In genomic region chr2:189770590-189771322, GRCh38 we compare ENCODE assay signal across 31 cellular contexts.
"Had no signal": no experiment of that assay in that cellular context is flagged by ENCODE, and none has a peak within 500 bp of the region (broad histone marks: within the 10 kb centered on the region; RNA-seq: fewer than 3 reads in every experiment).

No MANE protein-coding gene starts in this region.

- H3K4me1 Mint-ChIP-seq: activated CD4-positive, alpha-beta T cell treated with anti-CD3 and anti-CD28 coated beads for 36 hours; activated CD4-positive, alpha-beta T cell treated with anti-CD3 and anti-CD28 coated beads, Interleukin-2, amount 10 ng/mL, durations not matched to agents 7 days and 5 days; activated naive CD4-positive, alpha-beta T cell treated with anti-CD3 and anti-CD28 coated beads, Interleukin-2, amount 50 U/mL, for 24 hours; activated naive CD8-positive, alpha-beta T cell treated with anti-CD3 and anti-CD28 coated beads, Interleukin-2, amount 10 ng/mL, durations not matched to agents 7 days and 5 days; WTC11 had no signal

- H3K27me3 Mint-ChIP-seq: activated CD4-positive, alpha-beta T cell treated with anti-CD3 and anti-CD28 coated beads for 36 hours; activated CD4-positive, alpha-beta T cell treated with anti-CD3 and anti-CD28 coated beads, Interleukin-2, amount 10 ng/mL, durations not matched to agents 7 days and 5 days; activated naive CD4-positive, alpha-beta T cell treated with anti-CD3 and anti-CD28 coated beads, Interleukin-2, amount 50 U/mL, for 24 hours; activated naive CD8-positive, alpha-beta T cell treated with anti-CD3 and anti-CD28 coated beads, Interleukin-2, amount 10 ng/mL, durations not matched to agents 7 days and 5 days; activated T-cell treated with anti-CD3 and anti-CD28 coated beads, Interleukin-2, amount 50 U/mL, for 24 hours had no signal

- FAIRE-seq: astrocyte had no signal

- ATAC-seq: activated CD4-positive, alpha-beta T cell treated with anti-CD3 and anti-CD28 coated beads for 36 hours; activated CD4-positive, CD25-positive, alpha-beta regulatory T cell treated with anti-CD3 and anti-CD28 coated beads, Interleukin-2, amount 50 U/mL, for 24 hours; activated CD8-positive, alpha-beta T cell treated with anti-CD3 and anti-CD28 coated beads, Interleukin-2, amount 10 ng/mL, durations not matched to agents 7 days and 5 days; body of pancreas; PC-3; WTC11 had no signal

- H3K27ac Mint-ChIP-seq: activated CD4-positive, alpha-beta T cell treated with anti-CD3 and anti-CD28 coated beads for 36 hours; activated CD4-positive, alpha-beta T cell treated with anti-CD3 and anti-CD28 coated beads, Interleukin-2, amount 10 ng/mL, durations not matched to agents 7 days and 5 days; activated CD8-positive, alpha-beta T cell treated with anti-CD3 and anti-CD28 coated beads, Interleukin-2, amount 10 ng/mL, durations not matched to agents 7 days and 5 days; activated naive CD8-positive, alpha-beta T cell treated with anti-CD3 and anti-CD28 coated beads, Interleukin-2, amount 10 ng/mL, durations not matched to agents 7 days and 5 days; activated T-cell treated with anti-CD3 and anti-CD28 coated beads, Interleukin-2, amount 50 U/mL, for 24 hours; activated T-helper 2 cell treated with anti-CD3 and anti-CD28 coated beads, Interferon-gamma antibody, Interleukin-2, Interleukin-4, amounts not matched to agents 10 μg/mL and 5 μg/mL and 100 μg/mL, durations not matched to agents 14 hours and 24 hours and 36 hours; T-helper 1 cell treated with Interleukin-12 subunit alpha and Interleukin-12 subunit beta and Interleukin-4 antibody, amounts not matched to agents 30 μg/mL and 1 μg/mL, for 36 hours; T-helper 2 cell treated with Interferon-gamma antibody and Interleukin-4, amounts not matched to agents 5 μg/mL and 100 μg/mL, for 36 hours; WTC11 had no signal

- H3K4me3 ChIP-seq: body of pancreas, breast epithelium, Peyer's patch, SJSA1 had no signal

- H3K9me3 Mint-ChIP-seq: activated CD4-positive, alpha-beta T cell treated with anti-CD3 and anti-CD28 coated beads, Interleukin-2, amount 10 ng/mL, durations not matched to agents 7 days and 5 days; activated naive CD4-positive, alpha-beta T cell treated with anti-CD3 and anti-CD28 coated beads, Interleukin-2, amount 50 U/mL, for 24 hours; activated naive CD8-positive, alpha-beta T cell treated with anti-CD3 and anti-CD28 coated beads, Interleukin-2, amount 10 ng/mL, durations not matched to agents 7 days and 5 days; activated T-cell treated with anti-CD3 and anti-CD28 coated beads, Interleukin-2, amount 50 U/mL, for 24 hours; activated T-helper 2 cell treated with anti-CD3 and anti-CD28 coated beads, Interferon-gamma antibody, Interleukin-2, Interleukin-4, amounts not matched to agents 10 μg/mL and 5 μg/mL and 100 μg/mL, durations not matched to agents 14 hours and 24 hours and 36 hours; T-helper 1 cell treated with Interleukin-12 subunit alpha and Interleukin-12 subunit beta and Interleukin-4 antibody, amounts not matched to agents 30 μg/mL and 1 μg/mL, for 36 hours; T-helper 2 cell treated with Interferon-gamma antibody and Interleukin-4, amounts not matched to agents 5 μg/mL and 100 μg/mL, for 36 hours; WTC11 had no signal

- H3K4me2 ChIP-seq: SK-N-SH had no signal

- H3K27me3 ChIP-seq: body of pancreas, breast epithelium, Peyer's patch, SJSA1 had no signal

- DNase-seq: activated CD4-positive, alpha-beta T cell treated with anti-CD3 and anti-CD28 coated beads for 36 hours; activated CD4-positive, alpha-beta T cell treated with anti-CD3 and anti-CD28 coated beads, Interleukin-2, amount 10 ng/mL, durations not matched to agents 7 days and 5 days; activated CD4-positive, alpha-beta T cell treated with anti-CD3 and anti-CD28 coated beads, Interleukin-2, amount 50 U/mL, for 48 hours; activated CD8-positive, alpha-beta T cell treated with anti-CD3 and anti-CD28 coated beads, Interleukin-2, amount 10 ng/mL, durations not matched to agents 7 days and 5 days; activated gamma-delta T cell; activated naive CD4-positive, alpha-beta T cell treated with Interleukin-2 at 50 U/mL for 16 hours; activated naive CD8-positive, alpha-beta T cell treated with anti-CD3 and anti-CD28 coated beads, Interleukin-2, amount 10 ng/mL, durations not matched to agents 7 days and 5 days; activated T-cell treated with anti-CD3 and anti-CD28 coated beads, Interleukin-2, amount 50 U/mL, for 24 hours; amygdala; body of pancreas; NCI-H1105; NCI-H1436; NCI-H1694; NCI-H1930; NCI-H2081 treated with DMSO at 0.1 percent for 48 hours; NCI-H345; NCI-H524 treated with DMSO at 0.1 percent for 48 hours; PC-3; Peyer's patch; RPMI8226; SHP77 treated with DMSO at 0.1 percent for 48 hours; SK-N-SH had no signal

- H3K9me3 ChIP-seq: body of pancreas, breast epithelium, Peyer's patch, SJSA1, SK-N-SH had no signal

- H3K4me3 Mint-ChIP-seq: activated CD4-positive, alpha-beta T cell treated with anti-CD3 and anti-CD28 coated beads for 36 hours; activated CD4-positive, alpha-beta T cell treated with anti-CD3 and anti-CD28 coated beads, Interleukin-2, amount 10 ng/mL, durations not matched to agents 7 days and 5 days; activated CD8-positive, alpha-beta T cell treated with anti-CD3 and anti-CD28 coated beads, Interleukin-2, amount 10 ng/mL, durations not matched to agents 7 days and 5 days; activated naive CD4-positive, alpha-beta T cell treated with anti-CD3 and anti-CD28 coated beads, Interleukin-2, amount 50 U/mL, for 24 hours; activated naive CD8-positive, alpha-beta T cell treated with anti-CD3 and anti-CD28 coated beads, Interleukin-2, amount 10 ng/mL, durations not matched to agents 7 days and 5 days; activated T-cell treated with anti-CD3 and anti-CD28 coated beads, Interleukin-2, amount 50 U/mL, for 24 hours; T-helper 1 cell treated with Interleukin-12 subunit alpha and Interleukin-12 subunit beta and Interleukin-4 antibody, amounts not matched to agents 30 μg/mL and 1 μg/mL, for 36 hours; T-helper 2 cell treated with Interferon-gamma antibody and Interleukin-4, amounts not matched to agents 5 μg/mL and 100 μg/mL, for 36 hours; WTC11 had no signal

- H3K27ac ChIP-seq: body of pancreas, breast epithelium, Peyer's patch, SJSA1 had no signal

- H3K4me1 ChIP-seq: body of pancreas, breast epithelium, Peyer's patch, SJSA1 had no signal

- H3K9ac ChIP-seq: SK-N-SH had no signal
